21 cellular contexts compared by ENCODE assay signal in the genomic region with DNA sequence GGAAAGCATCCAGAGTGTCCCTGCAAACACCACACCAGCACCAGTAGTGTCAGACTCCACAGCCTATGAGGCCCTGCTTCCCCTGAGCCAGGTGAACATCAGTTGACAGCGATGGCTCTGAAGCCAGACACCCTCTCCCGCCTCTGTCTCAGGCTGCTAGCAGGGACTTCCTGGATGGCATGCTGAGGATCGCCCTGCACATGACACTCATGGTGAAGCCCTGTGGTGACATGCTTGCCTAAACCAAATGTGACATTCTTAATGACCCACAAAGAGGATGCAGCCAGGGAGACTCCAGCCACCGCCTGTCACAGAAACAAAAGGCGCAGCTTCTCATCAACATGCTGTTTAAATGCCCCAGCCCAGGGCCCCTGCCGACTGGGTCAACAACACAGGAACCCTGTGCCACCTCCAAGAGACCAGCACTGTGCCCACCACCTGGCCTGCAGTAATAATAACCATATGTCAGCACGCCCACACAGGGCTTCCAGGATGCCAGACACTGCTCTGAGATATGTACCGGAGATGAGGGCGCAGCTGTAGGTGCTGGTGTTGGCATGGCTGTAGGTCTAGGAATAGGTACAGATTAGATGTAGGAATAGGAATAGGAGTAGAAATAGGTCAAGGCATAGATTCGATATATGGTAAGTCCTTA.
A peak's percentile ranks its signal among the peaks of the same experiment; 100 is the strongest.
DNase-seq lines count a peak whose midpoint lies in the region; ATAC-seq, FAIRE-seq and TF ChIP-seq lines count a peak whose summit lies in the region.
"Had no signal": no experiment of that assay in that cellular context is flagged by ENCODE, and none has a peak within 500 bp of the region (broad histone marks: within the 10 kb centered on the region; RNA-seq: fewer than 3 reads in every experiment).

No MANE protein-coding gene starts in this region.

- H3K79me2 ChIP-seq in H9 (ENCODE audit: insufficient read depth, low read length), result no peaks in the 10 kb centered on the region
- no peaks in the 10 kb centered on the region for H3K79me2 ChIP-seq in H1 (ENCODE audit: control insufficient read depth in 1 of 2, insufficient read depth in 2 of 2, low read length in 2 of 2)
- H3K79me2 ChIP-seq in PC-9 (ENCODE audit: low read depth), result no peaks in the 10 kb centered on the region

- no peaks in the 10 kb centered on the region for H3K9me3 ChIP-seq in H9 (ENCODE audit: control insufficient read depth, low read depth, low read length)
- no peaks in the 10 kb centered on the region for H3K9me3 ChIP-seq in H1 (ENCODE audit: insufficient read depth in 2 of 2, low read depth in 1 of 2, low read length in 1 of 2)
- H3K9me3 ChIP-seq in PC-9 (ENCODE audit: insufficient read depth, low read depth), result no peaks in the 10 kb centered on the region
- H3K9me3 ChIP-seq: MG63, mucosa of descending colon, thyroid gland had no signal

- no peak overlapping the region for H3K4me3 Mint-ChIP-seq in H9
- H3K4me3 Mint-ChIP-seq: activated CD4-positive, alpha-beta T cell treated with anti-CD3 and anti-CD28 coated beads, Interleukin-2, amount 10 ng/mL, durations not matched to agents 24 days and 14 days; activated naive CD8-positive, alpha-beta T cell treated with anti-CD3 and anti-CD28 coated beads, Interleukin-2, amount 10 ng/mL, durations not matched to agents 7 days and 5 days; B cell; effector memory CD8-positive, alpha-beta T cell had no signal

- H2BK15ac ChIP-seq in H9 (ENCODE audit: low read depth, low read length) (no peak overlapping the region), H1 (ENCODE audit: low read length) (no peak overlapping the region)

- H3K23ac ChIP-seq in H9 (ENCODE audit: insufficient read length, low read depth, low read length), result no peak overlapping the region
- H3K23ac ChIP-seq in H1 (ENCODE audit: insufficient read length), result no peak overlapping the region

- H2BK5ac ChIP-seq in H9 (ENCODE audit: insufficient read length, low read length) (no peak overlapping the region), H1 (ENCODE audit: low read depth, low read length) (no peak overlapping the region)

- H2BK20ac ChIP-seq in H9 (ENCODE audit: low read depth, low read length, poor library complexity, severe bottlenecking) (no peak overlapping the region), H1 (ENCODE audit: low read length) (no peak overlapping the region)

- no peaks in the 10 kb centered on the region for H4K20me1 ChIP-seq in H9 (ENCODE audit: control insufficient read depth, insufficient read depth, insufficient read length)
- H4K20me1 ChIP-seq in H1 (replicated peaks in 1 of 2; ENCODE audit: control insufficient read depth in 1 of 2, insufficient read depth in 2 of 2, low read length in 2 of 2), result no peaks in the 10 kb centered on the region
- no peaks in the 10 kb centered on the region for H4K20me1 ChIP-seq in PC-9 (ENCODE audit: insufficient read depth)

- no TSS peak for BruUV-seq in PC-9 (replicated peaks; lab: Mats Ljungman, UMichigan)

- H2AK5ac ChIP-seq in H9 (ENCODE audit: insufficient read length, low read length) (no peak overlapping the region), H1 (ENCODE audit: low read depth, low read length) (no peak overlapping the region)

- H2AFZ ChIP-seq in H9 (ENCODE audit: low read length), result no peak overlapping the region
- no peak overlapping the region for H2AFZ ChIP-seq in H1 (ENCODE audit: low read length)
- no peak overlapping the region for H2AFZ ChIP-seq in PC-9

- no peak for ATAC-seq in stimulated activated naive CD8-positive, alpha-beta T cell treated with anti-CD3 and anti-CD28 coated beads, Interleukin-15, Interleukin-2, amounts not matched to agents 100 U/mL and 50 U/mL, for 24 hours
- no peak for ATAC-seq in GM18520 (IDR thresholded peaks at IDR 0.05; ENCODE audit: unreplicated experiment)
- ATAC-seq: effector memory CD8-positive, alpha-beta T cell; mucosa of descending colon had no signal

- H3K18ac ChIP-seq in H9 (ENCODE audit: insufficient read length, low read depth, low read length), result no peak overlapping the region
- no peak overlapping the region for H3K18ac ChIP-seq in H1 (ENCODE audit: extremely low read depth, low read length)

- H3K4me2 ChIP-seq in H9 (ENCODE audit: insufficient read depth, insufficient read length, low read length), result no peak overlapping the region
- no peak overlapping the region for H3K4me2 ChIP-seq in H1 (ENCODE audit: insufficient read depth in 1 of 2, low read depth in 2 of 2, low read length in 2 of 2)
- no peak overlapping the region for H3K4me2 ChIP-seq in PC-9

- WGBS in H9 (ENCODE audit: extremely low coverage, insufficient read length, low lambda C conversion rate), result no CpG with 5 or more reads among the region's 10 CpGs
- WGBS in H1 (ENCODE audit: extremely low coverage in 1 of 2, insufficient coverage in 1 of 2, insufficient read length in 1 of 2, insufficient replicate concordance in 2 of 2, low coverage in 1 of 2, low lambda C conversion rate in 2 of 2, missing lambda C conversion rate in 1 of 2), 2 experiments, result 92% methylated on average over 10 of the region's 10 CpGs; no CpG with 5 or more reads in 1 of the 2 experiments

- no peak overlapping the region for H3K27ac Mint-ChIP-seq in H9
- H3K27ac Mint-ChIP-seq: activated CD4-positive, alpha-beta T cell treated with anti-CD3 and anti-CD28 coated beads, Interleukin-2, amount 10 ng/mL, durations not matched to agents 24 days and 14 days; activated naive CD8-positive, alpha-beta T cell treated with anti-CD3 and anti-CD28 coated beads, Interleukin-2, amount 10 ng/mL, durations not matched to agents 7 days and 5 days; B cell; effector memory CD8-positive, alpha-beta T cell had no signal

- no peak for TF ChIP-seq EP300 in H1 (IDR thresholded peaks at IDR 0.05; ENCODE audit: borderline replicate concordance in 1 of 2, low read depth in 2 of 2, low read length in 2 of 2)

- DNase-seq in H9, result peak; percentile 11
- peak; percentile 79 for DNase-seq in NCI-H345 (lab: John Stamatoyannopoulos, UW)
- DNase-seq in H1 (ENCODE audit: low read depth in 1 of 2, low spot score in 2 of 2), result peak in 1 of 2 experiments; percentile 33
- peak; percentile 85 for DNase-seq in retina
- DNase-seq in PC-9, result no peak
- no peak for DNase-seq in stimulated activated naive CD8-positive, alpha-beta T cell treated with anti-CD3 and anti-CD28 coated beads, Interleukin-15, Interleukin-2, amounts not matched to agents 100 U/mL and 50 U/mL, for 24 hours
- DNase-seq: activated CD4-positive, alpha-beta T cell treated with anti-CD3 and anti-CD28 coated beads, Interleukin-2, amount 10 ng/mL, durations not matched to agents 24 days and 14 days; activated naive CD8-positive, alpha-beta T cell treated with anti-CD3 and anti-CD28 coated beads, Interleukin-2, amount 10 ng/mL, durations not matched to agents 7 days and 5 days; activated T-cell treated with anti-CD3 and anti-CD28 coated beads, Interleukin-2, amount 50 U/mL, for 48 hours; DND-41; effector memory CD8-positive, alpha-beta T cell; MG63; mucosa of descending colon; NCI-H226; occipital lobe; thyroid gland had no signal

- POLR2A ChIA-PET in H1 (lab: Charles Lee; ENCODE audit: partially characterized antibody) (no interaction called here), PC-9 (lab: Charles Lee; ENCODE audit: unreplicated experiment) (no interaction called here)

- H4K8ac ChIP-seq in H9 (replicated peaks; ENCODE audit: insufficient read length, low read depth, low read length) (no peak overlapping the region), H1 (ENCODE audit: extremely low read depth, insufficient read depth, low read length) (peak overlapping the region; percentile 35)

- H3K9ac ChIP-seq in H9 (ENCODE audit: extremely low read depth, insufficient read length, low read length), result no peak overlapping the region
- H3K9ac ChIP-seq in H1 (replicated peaks in 1 of 4; ENCODE audit: extremely low read depth in 1 of 4, low read depth in 3 of 4, low read length in 3 of 4), result no peak overlapping the region

- H3K36me3 Mint-ChIP-seq in H9 (ENCODE audit: insufficient read depth in 1 of 3, low read depth in 3 of 3), result no peaks in the 10 kb centered on the region; a peak in 1 of 7 replicates
- H3K36me3 Mint-ChIP-seq: activated naive CD8-positive, alpha-beta T cell treated with anti-CD3 and anti-CD28 coated beads, Interleukin-2, amount 10 ng/mL, durations not matched to agents 7 days and 5 days had no signal

- no peak for TF ChIP-seq RAD21 in H1 (IDR thresholded peaks at IDR 0.05 in 1 of 2, conservative IDR thresholded peaks at IDR 0.05 in 1 of 2; ENCODE audit: low read depth in 2 of 2, low read length in 2 of 2)

- no peak overlapping the region for H4K5ac ChIP-seq in H9 (ENCODE audit: insufficient read length, low read depth, low read length)
- no peak overlapping the region for H4K5ac ChIP-seq in H1 (ENCODE audit: insufficient read length, low read depth, low read length)

- H2BK120ac ChIP-seq in H9 (ENCODE audit: low read depth, low read length, poor library complexity, severe bottlenecking) (no peak overlapping the region), H1 (replicated peaks; ENCODE audit: low read depth, low read length) (no peak overlapping the region)

- H3K23me2 ChIP-seq in H9 (ENCODE audit: insufficient read length, low read depth, low read length, poor library complexity, severe bottlenecking), result no peaks in the 10 kb centered on the region
- H3K23me2 ChIP-seq in H1 (ENCODE audit: low read depth, low read length), result peaks cover 12% of the 10 kb centered on the region; the same call in 1 of the 2 replicates

- H3F3A ChIP-seq in PC-9 (ENCODE audit: insufficient read depth, low read depth), result no peaks in the 10 kb centered on the region

- intact Hi-C loops in PC-9 (cut with micrococcal nuclease; ENCODE audit: unreplicated experiment), result no loop called here

- H3K4ac ChIP-seq in H9 (ENCODE audit: low read depth, low read length), result no peak overlapping the region
- no peak overlapping the region for H3K4ac ChIP-seq in H1 (replicated peaks; ENCODE audit: insufficient read length, low read depth, low read length)

- H3K9me3 Mint-ChIP-seq in H9, result peaks cover under 1 to 12% of the 10 kb centered on the region in 2 experiments; a peak in 3 of 5 replicates
- H3K9me3 Mint-ChIP-seq: activated CD4-positive, alpha-beta T cell treated with anti-CD3 and anti-CD28 coated beads, Interleukin-2, amount 10 ng/mL, durations not matched to agents 24 days and 14 days had no signal

- no peaks in the 10 kb centered on the region for H3K4me1 ChIP-seq in H9 (ENCODE audit: insufficient read depth, low read length)
- no peaks in the 10 kb centered on the region for H3K4me1 ChIP-seq in H1 (replicated peaks in 1 of 4; ENCODE audit: control insufficient read depth in 3 of 4, insufficient read depth in 4 of 4, low read length in 3 of 4)
- H3K4me1 ChIP-seq in PC-9 (replicated peaks; ENCODE audit: insufficient read depth), result no peaks in the 10 kb centered on the region

- no peak overlapping the region for H3K4me3 ChIP-seq in H1 (ENCODE audit: extremely low read depth in 1 of 4, insufficient read depth in 2 of 4, low read depth in 3 of 4, low read length in 4 of 4)
- no peak overlapping the region for H3K4me3 ChIP-seq in PC-9
- H3K4me3 ChIP-seq: MG63, mucosa of descending colon, skin epidermis, thyroid gland had no signal

- no peaks in the 10 kb centered on the region for H3K79me1 ChIP-seq in H9 (ENCODE audit: insufficient read depth, low read depth, low read length, poor library complexity, severe bottlenecking)
- no peaks in the 10 kb centered on the region for H3K79me1 ChIP-seq in H1 (ENCODE audit: low read depth, low read length)

- no peaks in the 10 kb centered on the region for H3K27me3 ChIP-seq in H9 (ENCODE audit: insufficient read depth, low read length)
- H3K27me3 ChIP-seq in H1 (replicated peaks in 1 of 4; ENCODE audit: control insufficient read depth in 3 of 4, extremely low read depth in 1 of 4, insufficient read depth in 3 of 4, low read length in 3 of 4), result no peaks in the 10 kb centered on the region
- peaks cover 31% of the 10 kb centered on the region for H3K27me3 ChIP-seq in PC-9 (ENCODE audit: insufficient read depth, low read depth)
- H3K27me3 ChIP-seq: MG63, thyroid gland had no signal

- no peak overlapping the region; the same call in 1 of the 2 replicates for H3K14ac ChIP-seq in H9 (ENCODE audit: insufficient read depth, low read length)
- no peak overlapping the region for H3K14ac ChIP-seq in H1 (ENCODE audit: insufficient read length)

- no peak overlapping the region for H3T11ph ChIP-seq in H9 (ENCODE audit: low read length)

- peaks cover 0 to 2% of the 10 kb centered on the region in 2 experiments; a peak in 1 of 4 replicates for H3K4me1 Mint-ChIP-seq in H9
- H3K4me1 Mint-ChIP-seq: activated CD4-positive, alpha-beta T cell treated with anti-CD3 and anti-CD28 coated beads, Interleukin-2, amount 10 ng/mL, durations not matched to agents 24 days and 14 days; activated naive CD8-positive, alpha-beta T cell treated with anti-CD3 and anti-CD28 coated beads, Interleukin-2, amount 10 ng/mL, durations not matched to agents 7 days and 5 days had no signal

- H3K27ac ChIP-seq in H9 (ENCODE audit: insufficient read length, low read depth, low read length), result no peak overlapping the region
- no peak overlapping the region for H3K27ac ChIP-seq in H1 (ENCODE audit: low read depth, low read length)
- H3K27ac ChIP-seq in PC-9, result no peak overlapping the region
- H3K27ac ChIP-seq: skin epidermis, thyroid gland had no signal

- TF ChIP-seq CTCF in H9 (conservative IDR thresholded peaks at IDR 0.05) (no peak), H1 (IDR thresholded peaks at IDR 0.05; ENCODE audit: control extremely low read depth in 1 of 3, insufficient read depth in 1 of 3, low read depth in 1 of 3, low read length in 3 of 3) (no peak), PC-9 (conservative IDR thresholded peaks at IDR 0.05) (no peak)

- H3K9me2 ChIP-seq in PC-9 (ENCODE audit: insufficient read depth), result no peaks in the 10 kb centered on the region

- H2BK12ac ChIP-seq in H9 (ENCODE audit: insufficient read length, low read depth, low read length) (no peak overlapping the region), H1 (ENCODE audit: low read depth, low read length) (no peak overlapping the region)

- CTCF ChIA-PET in H1 (lab: Charles Lee; ENCODE audit: partially characterized antibody) (interaction anchor here (2.1 kb wide), 1 partner anchor 64 kb away, joined by 6 read pairs; no protein-coding TSS in a partner anchor), PC-9 (lab: Charles Lee) (no interaction called here)

- peaks cover 6% of the 10 kb centered on the region for H3K27me3 Mint-ChIP-seq in H9 (ENCODE audit: low read depth)

- H3K56ac ChIP-seq in H9 (ENCODE audit: insufficient read length, low read depth, low read length), result no peak overlapping the region
- no peak overlapping the region for H3K56ac ChIP-seq in H1 (replicated peaks; ENCODE audit: insufficient read length, low read depth, low read length)

- no peak for TF ChIP-seq POLR2A in H1 (IDR thresholded peaks at IDR 0.05; ENCODE audit: control extremely low read depth in 1 of 2, low read depth in 2 of 2, low read length in 2 of 2)

- FAIRE-seq in H1 (lab: Jason Lieb, UNC), result no peak
- FAIRE-seq: bronchial epithelial cell, GM19239 had no signal

- H4K91ac ChIP-seq in H9 (ENCODE audit: insufficient read length, low read depth, low read length), result no peak overlapping the region
- no peak overlapping the region for H4K91ac ChIP-seq in H1 (replicated peaks; ENCODE audit: insufficient read length, low read length)

- H3K36me3 ChIP-seq in H1 (ENCODE audit: control insufficient read depth in 2 of 4, insufficient read depth in 4 of 4, low read length in 3 of 4), result no peaks in the 10 kb centered on the region
- no peaks in the 10 kb centered on the region for H3K36me3 ChIP-seq in PC-9 (ENCODE audit: low read depth)
- H3K36me3 ChIP-seq: MG63, thyroid gland had no signal

Comparison
In these comparisons a context has a peak if more than half of its experiments do, and no peak if none do; other contexts are left out.
1. DNase-seq: peak in H9 (single experiment), NCI-H345 (single experiment) and retina (single experiment); none in PC-9 (0 of 2) and stimulated activated naive CD8-positive, alpha-beta T cell treated with anti-CD3 and anti-CD28 coated beads, Interleukin-15, Interleukin-2, amounts not matched to agents 100 U/mL and 50 U/mL, for 24 hours (single experiment).